ENCODE assay signal across 8 cellular contexts in genomic region chr6:106628658-106629102, GRCh38. TPM values are rescaled to one million over a fixed set of nuclear protein-coding genes. Genes with fewer than 3 reads are reported as not detected.
DNase-seq lines count a peak whose midpoint lies in the region; ATAC-seq and TF ChIP-seq lines count a peak whose summit lies in the region.

No MANE protein-coding gene starts in this region.

- H3K9me3 ChIP-seq in mucosa of rectum (ENCODE audit: control insufficient read depth in 2 of 2, low read length in 2 of 2) = no peaks in the 10 kb centered on the region

- H3K36me3 ChIP-seq in BJ (ENCODE audit: control insufficient read depth, insufficient read depth, low read length) (no peaks in the 10 kb centered on the region), mucosa of rectum (ENCODE audit: control insufficient read depth in 2 of 2, insufficient read depth in 2 of 2, low read length in 2 of 2) (no peaks in the 10 kb centered on the region)

- H3K27me3 ChIP-seq in BJ (ENCODE audit: control insufficient read depth, insufficient read depth, low read length) (no peaks in the 10 kb centered on the region), mucosa of rectum (ENCODE audit: control insufficient read depth in 2 of 2, insufficient read depth in 2 of 2, low read length in 2 of 2) (no peaks in the 10 kb centered on the region)

- peaks cover 5 to 13% of the 10 kb centered on the region in 2 donors for H3K4me1 ChIP-seq in mucosa of rectum (ENCODE audit: control insufficient read depth in 2 of 2, insufficient read depth in 2 of 2, low read length in 2 of 2)

- peak overlapping the region; percentile 66 to 91 for H3K9ac ChIP-seq in mucosa of rectum (ENCODE audit: low read depth in 1 of 2, low read length in 2 of 2)

- CTCF ChIA-PET in BJ (lab: Yijun Ruan, JAX) = interaction anchor here (0.6 to 0.9 kb wide), 2 partner anchors 62 to 115 kb away, joined by 3 read pairs; no protein-coding TSS in a partner anchor

- DNase-seq in BJ (ENCODE audit: low read depth) (no peak), LNCaP clone FGC (ENCODE audit: low read depth) (no peak), choroid plexus epithelial cell (ENCODE audit: low read depth) (peak; percentile 23), NAMALWA (ENCODE audit: low spot score) (no peak)
- DNase-seq in activated CD4-positive, alpha-beta T cell treated with anti-CD3 and anti-CD28 coated beads for 48 hours = no peak

- peak; percentile 6 for ATAC-seq in GM19463 (IDR thresholded peaks at IDR 0.05; ENCODE audit: unreplicated experiment)
- no peak for ATAC-seq in GM19397 (IDR thresholded peaks at IDR 0.05; ENCODE audit: unreplicated experiment)

- H3K4me3 ChIP-seq in BJ (ENCODE audit: low read depth, low read length) (peak overlapping the region; percentile 65), LNCaP clone FGC (ENCODE audit: low read depth, low read length) (peak overlapping the region; percentile 78), choroid plexus epithelial cell (ENCODE audit: low read depth, low read length) (peak overlapping the region; percentile 97), mucosa of rectum (ENCODE audit: low read length in 2 of 2) (peak overlapping the region; percentile 98 to 100)

- TF ChIP-seq CTCF in BJ (IDR thresholded peaks at IDR 0.05; ENCODE audit: insufficient read depth, low read depth, low read length) = no peak
- TF ChIP-seq CTCF in LNCaP clone FGC (IDR thresholded peaks at IDR 0.05; ENCODE audit: control insufficient read depth, extremely low read depth, insufficient read depth) = no peak
- no peak for TF ChIP-seq CTCF in choroid plexus epithelial cell (conservative IDR thresholded peaks at IDR 0.05; ENCODE audit: low read depth, low read length)

- POLR2A ChIA-PET in BJ (lab: Charles Lee) = interaction anchor here (0.6 kb wide), 1 partner anchor 148 kb away, joined by 6 read pairs; no protein-coding TSS in a partner anchor

- H3K27ac ChIP-seq in mucosa of rectum (ENCODE audit: low read depth in 2 of 2, low read length in 2 of 2) = peak overlapping the region; percentile 79 to 83

RNA-seq across cellular contexts. Expression of gene RTN4IP1, which starts 0.6 kb away (rescaled TPM):
- 3.1 and 4.9 TPM in 2 replicates for polyA plus RNA-seq in BJ (2011; rRNA removed)
- polyA minus RNA-seq in BJ (2011; rRNA and poly(A)+ RNA removed) = 2.4 and 4.1 TPM in 2 replicates

RNA-seq across cellular contexts. Expression of gene QRSL1, which starts 0.7 kb away (rescaled TPM):
- polyA plus RNA-seq in BJ (2011; rRNA removed) = 7.5 and 10.4 TPM in 2 replicates
- 4.5 and 6.6 TPM in 2 replicates for polyA minus RNA-seq in BJ (2011; rRNA and poly(A)+ RNA removed)
